ENCODE assay signal across 34 cellular contexts in the genomic region with DNA sequence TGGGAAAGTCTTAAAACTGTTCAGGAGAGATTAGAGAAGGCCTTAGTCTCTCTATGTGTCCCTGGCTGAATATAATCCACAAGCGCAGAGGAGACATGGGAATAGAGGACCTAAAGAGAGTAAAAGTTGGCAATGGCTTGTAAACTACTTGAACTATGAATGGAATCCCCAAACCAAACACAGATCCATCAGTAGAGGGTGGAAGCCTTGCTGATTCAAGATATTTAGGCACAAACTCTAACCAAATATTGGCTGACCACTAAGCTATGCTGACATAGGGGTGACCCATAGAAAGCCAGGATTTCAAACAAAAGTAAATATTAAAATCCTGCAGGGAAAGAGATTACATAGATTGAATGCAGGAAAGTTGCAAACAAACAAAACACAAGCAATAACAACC.
"Had no signal": no experiment of that assay in that cellular context is flagged by ENCODE, and none has a peak within 500 bp of the region (broad histone marks: within the 10 kb centered on the region; RNA-seq: fewer than 3 reads in every experiment).

No MANE protein-coding gene starts in this region.

- H3K9me3 ChIP-seq: adrenal gland, body of pancreas, breast epithelium had no signal

- H3K27ac Mint-ChIP-seq: activated B cell treated with CpG ODN at 0.5 μM for 24 hours; activated CD4-positive, alpha-beta memory T cell treated with anti-CD3 and anti-CD28 coated beads for 36 hours; activated CD4-positive, alpha-beta T cell treated with anti-CD3 and anti-CD28 coated beads, Interleukin-2, amount 10 ng/mL, durations not matched to agents 24 days and 14 days; activated CD8-positive, alpha-beta T cell treated with anti-CD3 and anti-CD28 coated beads for 36 hours; activated naive CD4-positive, alpha-beta T cell treated with anti-CD3 and anti-CD28 coated beads for 36 hours; activated naive CD4-positive, alpha-beta T cell treated with anti-CD3 and anti-CD28 coated beads, Interleukin-2, amount 50 U/mL, for 72 hours; activated naive CD8-positive, alpha-beta T cell treated with anti-CD3 and anti-CD28 coated beads for 36 hours; activated T-cell treated with anti-CD3 and anti-CD28 coated beads, Interleukin-2, amount 50 U/mL, for 72 hours; activated T-helper 1 cell treated with anti-CD3 and anti-CD28 coated beads, Interleukin-12 subunit alpha, Interleukin-12 subunit beta, Interleukin-2, Interleukin-4 antibody, amounts not matched to agents 30 ng/mL and 10 ng/mL and 1 ng/mL, durations not matched to agents 14 hours and 24 hours and 36 hours; activated T-helper 17 cell treated with anti-CD3 and anti-CD28 coated beads, Interleukin-2, amount 50 U/mL, for 72 hours; T-helper 17 cell had no signal

- H3K4me1 Mint-ChIP-seq: activated B cell treated with CpG ODN at 0.5 μM for 24 hours; activated CD4-positive, alpha-beta T cell treated with anti-CD3 and anti-CD28 coated beads, Interleukin-2, amount 10 ng/mL, durations not matched to agents 24 days and 14 days; activated naive CD8-positive, alpha-beta T cell treated with anti-CD3 and anti-CD28 coated beads for 36 hours; activated T-helper 17 cell treated with anti-CD3 and anti-CD28 coated beads, Interleukin-2, amount 50 U/mL, for 72 hours; T-helper 17 cell had no signal

- FAIRE-seq: astrocyte, TTC549 had no signal

- H3K36me3 Mint-ChIP-seq: activated CD4-positive, alpha-beta memory T cell treated with anti-CD3 and anti-CD28 coated beads for 36 hours; activated naive CD4-positive, alpha-beta T cell treated with anti-CD3 and anti-CD28 coated beads, Interleukin-2, amount 50 U/mL, for 72 hours; activated naive CD8-positive, alpha-beta T cell treated with anti-CD3 and anti-CD28 coated beads for 36 hours had no signal

- H3K36me3 ChIP-seq: adrenal gland, brain microvascular endothelial cell, breast epithelium had no signal

- H3K27ac ChIP-seq: adrenal gland, body of pancreas, brain microvascular endothelial cell, breast epithelium, VCaP had no signal

- H3K4me3 ChIP-seq: adrenal gland, body of pancreas, breast epithelium had no signal

- H3K27me3 ChIP-seq: adrenal gland, body of pancreas, brain microvascular endothelial cell, breast epithelium had no signal

- H3K4me1 ChIP-seq: adrenal gland, body of pancreas, breast epithelium had no signal

- H3K4me3 Mint-ChIP-seq: activated B cell treated with CpG ODN at 0.5 μM for 24 hours; activated CD4-positive, alpha-beta memory T cell treated with anti-CD3 and anti-CD28 coated beads for 36 hours; activated CD4-positive, alpha-beta T cell treated with anti-CD3 and anti-CD28 coated beads, Interleukin-2, amount 10 ng/mL, durations not matched to agents 24 days and 14 days; activated CD8-positive, alpha-beta T cell treated with anti-CD3 and anti-CD28 coated beads for 36 hours; activated naive CD4-positive, alpha-beta T cell treated with anti-CD3 and anti-CD28 coated beads for 36 hours; activated naive CD8-positive, alpha-beta T cell treated with anti-CD3 and anti-CD28 coated beads for 36 hours; activated T-cell treated with anti-CD3 and anti-CD28 coated beads, Interleukin-2, amount 50 U/mL, for 4 hours; activated T-cell treated with anti-CD3 and anti-CD28 coated beads, Interleukin-2, amount 50 U/mL, for 72 hours; activated T-helper 1 cell treated with anti-CD3 and anti-CD28 coated beads, Interleukin-12 subunit alpha, Interleukin-12 subunit beta, Interleukin-2, Interleukin-4 antibody, amounts not matched to agents 30 ng/mL and 10 ng/mL and 1 ng/mL, durations not matched to agents 14 hours and 24 hours and 36 hours; activated T-helper 17 cell treated with anti-CD3 and anti-CD28 coated beads, Interleukin-2, amount 50 U/mL, for 72 hours; T-helper 17 cell had no signal

- DNase-seq: activated B cell treated with CpG ODN at 0.5 μM for 24 hours; activated CD4-positive, alpha-beta memory T cell treated with anti-CD3 and anti-CD28 coated beads for 36 hours; activated CD4-positive, alpha-beta T cell treated with anti-CD3 and anti-CD28 coated beads for 4 hours; activated CD4-positive, alpha-beta T cell treated with anti-CD3 and anti-CD28 coated beads, Interleukin-2, amount 10 ng/mL, durations not matched to agents 24 days and 14 days; activated CD4-positive, alpha-beta T cell treated with anti-CD3 and anti-CD28 coated beads, Interleukin-2, amount 50 U/mL, for 1 hour; activated CD4-positive, alpha-beta T cell treated with anti-CD3 and anti-CD28 coated beads, Interleukin-2, amount 50 U/mL, for 4 hours; activated CD4-positive, CD25-positive, alpha-beta regulatory T cell treated with anti-CD3 and anti-CD28 coated beads, Interleukin-2, amount 50 U/mL, for 72 hours; activated CD8-positive, alpha-beta memory T cell treated with anti-CD3 and anti-CD28 coated beads, Interleukin-2, amount 50 U/mL, for 4 hours; activated CD8-positive, alpha-beta T cell treated with anti-CD3 and anti-CD28 coated beads for 36 hours; activated effector memory CD4-positive, alpha-beta T cell treated with anti-CD3 and anti-CD28 coated beads, Interleukin-2, amount 50 U/mL, for 16 hours; activated gamma-delta T cell treated with Interleukin-2 at 50 U/mL for 16 hours; activated naive CD4-positive, alpha-beta T cell; activated naive CD4-positive, alpha-beta T cell treated with anti-CD3 and anti-CD28 coated beads for 36 hours; activated naive CD4-positive, alpha-beta T cell treated with anti-CD3 and anti-CD28 coated beads, Interleukin-2, amount 50 U/mL, for 16 hours; activated naive CD8-positive, alpha-beta T cell treated with anti-CD3 and anti-CD28 coated beads for 36 hours; activated T-cell treated with anti-CD3 and anti-CD28 coated beads for 4 hours; activated T-cell treated with anti-CD3 and anti-CD28 coated beads, Interleukin-2, amount 50 U/mL, for 1 hour; activated T-cell treated with anti-CD3 and anti-CD28 coated beads, Interleukin-2, amount 50 U/mL, for 4 hours; activated T-cell treated with anti-CD3 and anti-CD28 coated beads, Interleukin-2, amount 50 U/mL, for 72 hours; adrenal gland; amniotic stem cell; aorta; body of pancreas; brain microvascular endothelial cell; central memory CD4-positive, alpha-beta T cell; T-helper 17 cell; T1000 had no signal

- H3K27me3 Mint-ChIP-seq: activated B cell treated with CpG ODN at 0.5 μM for 24 hours; activated CD4-positive, alpha-beta memory T cell treated with anti-CD3 and anti-CD28 coated beads for 36 hours; activated CD4-positive, alpha-beta T cell treated with anti-CD3 and anti-CD28 coated beads, Interleukin-2, amount 10 ng/mL, durations not matched to agents 24 days and 14 days; activated CD8-positive, alpha-beta T cell treated with anti-CD3 and anti-CD28 coated beads for 36 hours; activated naive CD8-positive, alpha-beta T cell treated with anti-CD3 and anti-CD28 coated beads for 36 hours; activated T-helper 17 cell treated with anti-CD3 and anti-CD28 coated beads, Interleukin-2, amount 50 U/mL, for 72 hours; T-helper 17 cell had no signal
